21 cellular contexts compared by ENCODE assay signal in genomic region chr9:95738438-95738837, GRCh38.
DNase-seq lines count a peak whose midpoint lies in the region; ATAC-seq, FAIRE-seq and TF ChIP-seq lines count a peak whose summit lies in the region.
"Had no signal": no experiment of that assay in that cellular context is flagged by ENCODE, and none has a peak within 500 bp of the region (broad histone marks: within the 10 kb centered on the region; RNA-seq: fewer than 3 reads in every experiment).

No MANE protein-coding gene starts in this region.

- no peak overlapping the region for H3K27ac ChIP-seq in H1 (ENCODE audit: low read depth, low read length)
- no peak overlapping the region for H3K27ac ChIP-seq in neural progenitor cell
- H3K27ac ChIP-seq: C4-2B, GM23248 had no signal

- 95% methylated on average over 10 of the region's 10 CpGs; no CpG with 5 or more reads in 1 of the 2 experiments for WGBS in H1 (ENCODE audit: extremely low coverage in 1 of 2, insufficient coverage in 1 of 2, insufficient read length in 1 of 2, insufficient replicate concordance in 2 of 2, low coverage in 1 of 2, low lambda C conversion rate in 2 of 2, missing lambda C conversion rate in 1 of 2), 2 experiments

- H2BK120ac ChIP-seq in H1 (replicated peaks; ENCODE audit: low read depth, low read length): no peak overlapping the region

- H2BK12ac ChIP-seq in H1 (ENCODE audit: low read depth, low read length): no peak overlapping the region

- H3K4me3 Mint-ChIP-seq in neural progenitor cell: no peak overlapping the region
- H3K4me3 Mint-ChIP-seq: CD4-positive, alpha-beta T cell; HFFc6 had no signal

- H2BK15ac ChIP-seq in H1 (ENCODE audit: low read length): peak overlapping the region; percentile 48; the same call in 1 of the 2 replicates

- no peaks in the 10 kb centered on the region for H3K36me3 Mint-ChIP-seq in neural progenitor cell

- H3K79me2 ChIP-seq in Loucy (ENCODE audit: insufficient read depth, low read length) (no peaks in the 10 kb centered on the region), H1 (ENCODE audit: control insufficient read depth in 1 of 2, insufficient read depth in 2 of 2, low read length in 2 of 2) (no peaks in the 10 kb centered on the region), neural progenitor cell (ENCODE audit: low read depth) (no peaks in the 10 kb centered on the region)

- H4K91ac ChIP-seq in H1 (replicated peaks; ENCODE audit: insufficient read length, low read length): no peak overlapping the region

- CTCF ChIA-PET in H1 (lab: Charles Lee; ENCODE audit: partially characterized antibody): interaction anchor here (0.8 kb wide), 1 partner anchor 89 kb away, joined by 3 read pairs; no protein-coding TSS in a partner anchor

- no peaks in the 10 kb centered on the region for H3K9me3 Mint-ChIP-seq in neural progenitor cell
- H3K9me3 Mint-ChIP-seq: CD4-positive, alpha-beta T cell; HFFc6 had no signal

- H3K4me1 ChIP-seq in Loucy (ENCODE audit: insufficient read depth, low read length, poor library complexity, severe bottlenecking): peaks cover 35% of the 10 kb centered on the region
- H3K4me1 ChIP-seq in H1 (replicated peaks in 1 of 4; ENCODE audit: control insufficient read depth in 3 of 4, insufficient read depth in 4 of 4, low read length in 3 of 4): peaks cover 0 to 3% (median 0%) of the 10 kb centered on the region in 4 experiments; a peak in 2 of 7 replicates
- H3K4me1 ChIP-seq in neural progenitor cell: peaks cover 22% of the 10 kb centered on the region

- H4K8ac ChIP-seq in H1 (ENCODE audit: extremely low read depth, insufficient read depth, low read length): peak overlapping the region; percentile 18; the same call in 1 of the 2 replicates

- H3K23me2 ChIP-seq in H1 (ENCODE audit: low read depth, low read length): no peaks in the 10 kb centered on the region

- H3K23ac ChIP-seq in H1 (ENCODE audit: insufficient read length): no peak overlapping the region

- H2BK5ac ChIP-seq in H1 (ENCODE audit: low read depth, low read length): no peak overlapping the region

- H3K14ac ChIP-seq in H1 (ENCODE audit: insufficient read length): no peak overlapping the region

- H3K4me2 ChIP-seq in Loucy (ENCODE audit: low read depth, low read length, poor library complexity, severe bottlenecking) (peak overlapping the region; percentile 6), H1 (ENCODE audit: insufficient read depth in 1 of 2, low read depth in 2 of 2, low read length in 2 of 2) (no peak overlapping the region), neural progenitor cell (no peak overlapping the region)

- H3K9me2 ChIP-seq in Loucy (replicated peaks; ENCODE audit: low read depth, low read length): no peaks in the 10 kb centered on the region

- H3K36me3 ChIP-seq in Loucy (ENCODE audit: insufficient read depth, low read length) (no peaks in the 10 kb centered on the region), H1 (ENCODE audit: control insufficient read depth in 2 of 4, insufficient read depth in 4 of 4, low read length in 3 of 4) (no peaks in the 10 kb centered on the region), neural progenitor cell (no peaks in the 10 kb centered on the region)

- H3K27me3 Mint-ChIP-seq in neural progenitor cell (ENCODE audit: insufficient read depth, low read depth): peaks cover 8% of the 10 kb centered on the region

- H3K9me3 ChIP-seq in Loucy (ENCODE audit: insufficient read depth, low read depth, low read length) (no peaks in the 10 kb centered on the region), H1 (ENCODE audit: insufficient read depth in 2 of 2, low read depth in 1 of 2, low read length in 1 of 2) (no peaks in the 10 kb centered on the region), neural progenitor cell (ENCODE audit: low read depth) (no peaks in the 10 kb centered on the region)
- H3K9me3 ChIP-seq: Caco-2 had no signal

- H3K4me1 Mint-ChIP-seq in neural progenitor cell: peaks cover 37% of the 10 kb centered on the region

- H3K27me3 ChIP-seq in Loucy (ENCODE audit: insufficient read depth, low read length, poor library complexity, severe bottlenecking): no peaks in the 10 kb centered on the region
- H3K27me3 ChIP-seq in H1 (replicated peaks in 1 of 4; ENCODE audit: control insufficient read depth in 3 of 4, extremely low read depth in 1 of 4, insufficient read depth in 3 of 4, low read length in 3 of 4): no peaks in the 10 kb centered on the region
- no peaks in the 10 kb centered on the region for H3K27me3 ChIP-seq in neural progenitor cell

- TF ChIP-seq RAD21 in H1 (IDR thresholded peaks at IDR 0.05 in 1 of 2, conservative IDR thresholded peaks at IDR 0.05 in 1 of 2; ENCODE audit: low read depth in 2 of 2, low read length in 2 of 2): no peak

- no peak overlapping the region for H3K56ac ChIP-seq in H1 (replicated peaks; ENCODE audit: insufficient read length, low read depth, low read length)

- H3K18ac ChIP-seq in H1 (ENCODE audit: extremely low read depth, low read length): no peak overlapping the region

- H3K4ac ChIP-seq in H1 (replicated peaks; ENCODE audit: insufficient read length, low read depth, low read length): no peak overlapping the region

- TF ChIP-seq CTCF in Loucy (conservative IDR thresholded peaks at IDR 0.05; ENCODE audit: low read length) (no peak), H1 (IDR thresholded peaks at IDR 0.05; ENCODE audit: control extremely low read depth in 1 of 3, insufficient read depth in 1 of 3, low read depth in 1 of 3, low read length in 3 of 3) (no peak), neural progenitor cell (IDR thresholded peaks at IDR 0.05) (no peak)

- H3K4me3 ChIP-seq in Loucy (ENCODE audit: low read length, poor library complexity, severe bottlenecking) (no peak overlapping the region), H1 (ENCODE audit: extremely low read depth in 1 of 4, insufficient read depth in 2 of 4, low read depth in 3 of 4, low read length in 4 of 4) (no peak overlapping the region), neural progenitor cell (no peak overlapping the region)
- H3K4me3 ChIP-seq: GM23248 had no signal

- no peak overlapping the region for H2AFZ ChIP-seq in Loucy (ENCODE audit: low read length)
- H2AFZ ChIP-seq in H1 (ENCODE audit: low read length): no peak overlapping the region
- peak overlapping the region; percentile 31 for H2AFZ ChIP-seq in neural progenitor cell (replicated peaks)
- H2AFZ ChIP-seq: GM23248 had no signal

- H3K79me1 ChIP-seq in H1 (ENCODE audit: low read depth, low read length): no peaks in the 10 kb centered on the region

- DNase-seq in H1 (ENCODE audit: low read depth in 1 of 2, low spot score in 2 of 2): no peak
- no peak for DNase-seq in neural progenitor cell (ENCODE audit: low spot score)
- DNase-seq in inferior parietal cortex (ENCODE audit: extremely low spot score): no peak
- DNase-seq in stimulated activated CD4-positive, alpha-beta T cell treated with anti-CD3 and anti-CD28 coated beads, Interleukin-4, amount 100 ng/mL, for 1 hour: no peak
- DNase-seq in hippocampal formation (lab: John Stamatoyannopoulos, UW): no peak
- DNase-seq: ACHN; AML-193; Caco-2; CD4-positive, alpha-beta T cell; GM23248; HCEC 1CT; HFFc6 had no signal

- no peak for FAIRE-seq in H1 (lab: Jason Lieb, UNC)
- FAIRE-seq: A204.1, D721Med, G401.6, GM12891, GM19239, H54 had no signal

- no peak for ATAC-seq in GM19397 (IDR thresholded peaks at IDR 0.05; ENCODE audit: unreplicated experiment)

- no peak overlapping the region for H2AK5ac ChIP-seq in H1 (ENCODE audit: low read depth, low read length)

- TF ChIP-seq POLR2A in H1 (IDR thresholded peaks at IDR 0.05; ENCODE audit: control extremely low read depth in 1 of 2, low read depth in 2 of 2, low read length in 2 of 2): no peak

- TF ChIP-seq EP300 in H1 (IDR thresholded peaks at IDR 0.05; ENCODE audit: borderline replicate concordance in 1 of 2, low read depth in 2 of 2, low read length in 2 of 2): no peak

- H3F3A ChIP-seq in Loucy (ENCODE audit: low read depth): no peaks in the 10 kb centered on the region
- H3F3A ChIP-seq in neural progenitor cell (ENCODE audit: low read depth): peaks cover 10% of the 10 kb centered on the region

- no peak overlapping the region for H3K27ac Mint-ChIP-seq in neural progenitor cell
- H3K27ac Mint-ChIP-seq: CD4-positive, alpha-beta T cell; HFFc6 had no signal

- no peak overlapping the region for H2BK20ac ChIP-seq in H1 (ENCODE audit: low read length)

- H3K9ac ChIP-seq in Loucy (ENCODE audit: low read depth, low read length, poor library complexity, severe bottlenecking) (no peak overlapping the region), H1 (replicated peaks in 1 of 4; ENCODE audit: extremely low read depth in 1 of 4, low read depth in 3 of 4, low read length in 3 of 4) (no peak overlapping the region), neural progenitor cell (no peak overlapping the region)
- H3K9ac ChIP-seq: GM23248 had no signal

- POLR2A ChIA-PET in H1 (lab: Charles Lee; ENCODE audit: partially characterized antibody): no interaction called here

- H4K5ac ChIP-seq in H1 (ENCODE audit: insufficient read length, low read depth, low read length): no peak overlapping the region

- H4K20me1 ChIP-seq in Loucy (ENCODE audit: insufficient read depth, low read length, poor library complexity, severe bottlenecking) (no peaks in the 10 kb centered on the region), H1 (replicated peaks in 1 of 2; ENCODE audit: control insufficient read depth in 1 of 2, insufficient read depth in 2 of 2, low read length in 2 of 2) (no peaks in the 10 kb centered on the region), neural progenitor cell (ENCODE audit: low read depth) (no peaks in the 10 kb centered on the region)

TF ChIP-seq in H1, 55 proteins besides CTCF, POLR2A, EP300 and RAD21 (continues in another document):
- TF ChIP-seq CEBPB (IDR thresholded peaks at IDR 0.05; ENCODE audit: low read depth, low read length) (no peak), CREB1 (IDR thresholded peaks at IDR 0.05) (no peak), PHF8 (conservative IDR thresholded peaks at IDR 0.05; ENCODE audit: low read depth, low read length) (no peak), SP2 (IDR thresholded peaks at IDR 0.05; ENCODE audit: low read length) (no peak), POU5F1 (IDR thresholded peaks at IDR 0.05; ENCODE audit: low read depth, low read length) (no peak), SIRT6 (IDR thresholded peaks at IDR 0.05; ENCODE audit: low read length) (no peak)
